Comparison of ENCODE assay signal across 8 cellular contexts in the genomic region with DNA sequence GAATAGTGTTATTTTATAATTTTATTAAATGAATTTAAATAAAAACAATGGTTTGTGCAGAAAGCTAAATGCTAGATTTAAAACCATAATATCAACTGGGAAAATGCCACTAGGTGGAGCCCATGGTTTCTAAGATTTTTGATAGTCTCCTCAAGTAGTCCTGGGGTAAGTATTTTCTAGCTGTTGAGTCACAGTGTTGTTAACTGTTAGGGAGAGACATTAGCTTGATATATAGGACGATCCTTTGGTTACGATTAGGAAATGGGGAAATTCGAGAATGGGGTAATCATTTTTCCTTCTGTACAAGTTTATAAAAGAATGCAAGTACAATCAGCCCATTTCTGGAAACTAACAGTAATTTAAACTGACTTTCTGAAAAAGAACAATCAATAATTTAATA.
DNase-seq lines count a peak whose midpoint lies in the region; ATAC-seq, FAIRE-seq and TF ChIP-seq lines count a peak whose summit lies in the region.

No MANE protein-coding gene starts in this region.

- no peak overlapping the region for H3K27ac Mint-ChIP-seq in WTC11
- no peak overlapping the region for H3K27ac Mint-ChIP-seq in T-helper 2 cell treated with Interferon-gamma antibody and Interleukin-4, amounts not matched to agents 5 μg/mL and 100 μg/mL, for 36 hours

- no peak overlapping the region for H3K4me3 Mint-ChIP-seq in WTC11
- no peak overlapping the region for H3K4me3 Mint-ChIP-seq in T-helper 2 cell treated with Interferon-gamma antibody and Interleukin-4, amounts not matched to agents 5 μg/mL and 100 μg/mL, for 36 hours

- no peak overlapping the region for H2AFZ ChIP-seq in smooth muscle cell (ENCODE audit: low read depth)

- 3% methylated on average over 3 of the region's 3 CpGs for whole genome bisulfite sequencing in right cardiac atrium
- WGBS in smooth muscle cell (ENCODE audit: low lambda C conversion rate), result 3% methylated on average over 3 of the region's 3 CpGs

- H3K4me3 ChIP-seq in A673 (ENCODE audit: low read depth, low read length, poor library complexity, severe bottlenecking) (no peak overlapping the region), right cardiac atrium (ENCODE audit: low read length) (no peak overlapping the region), smooth muscle cell (peak overlapping the region; percentile 31)

- H3K4me2 ChIP-seq in smooth muscle cell, result peak overlapping the region; percentile 73

- H3K9ac ChIP-seq in smooth muscle cell (ENCODE audit: low read depth), result no peak overlapping the region

- ATAC-seq in WTC11 (peak; percentile 97), right cardiac atrium (peak; percentile 62 to 75), GM18502 (IDR thresholded peaks at IDR 0.05; ENCODE audit: poor library complexity, unreplicated experiment) (no peak)

- H3K27me3 ChIP-seq in A673 (replicated peaks; ENCODE audit: insufficient read depth, low read depth, low read length, poor library complexity), result no peaks in the 10 kb centered on the region
- H3K27me3 ChIP-seq in right cardiac atrium (ENCODE audit: control insufficient read depth, insufficient read depth), result no peaks in the 10 kb centered on the region
- H3K27me3 ChIP-seq in smooth muscle cell (ENCODE audit: low read depth), result no peaks in the 10 kb centered on the region

- no TSS peak for BruUV-seq in A673 (replicated peaks; lab: Mats Ljungman, UMichigan)

- POLR2A ChIA-PET in A673 (lab: Charles Lee; ENCODE audit: low non-redundant PET), result no interaction called here
- POLR2A ChIA-PET in WTC11 (lab: Charles Lee), result interaction anchor here (1.0 kb wide), 1 partner anchor 379 kb away, joined by 3 read pairs; the partner anchor contains the start of gene ANKRD50

- no peaks in the 10 kb centered on the region for H4K20me1 ChIP-seq in smooth muscle cell (ENCODE audit: low read depth)

- H3K4me1 Mint-ChIP-seq in WTC11, result peaks cover 5% of the 10 kb centered on the region; the same call in 1 of the 2 replicates
- H3K4me1 Mint-ChIP-seq in T-helper 2 cell treated with Interferon-gamma antibody and Interleukin-4, amounts not matched to agents 5 μg/mL and 100 μg/mL, for 36 hours (ENCODE audit: low read depth), result no peaks in the 10 kb centered on the region

- no peaks in the 10 kb centered on the region for H3K27me3 Mint-ChIP-seq in WTC11 (ENCODE audit: low read depth)
- no peaks in the 10 kb centered on the region for H3K27me3 Mint-ChIP-seq in T-helper 2 cell treated with Interferon-gamma antibody and Interleukin-4, amounts not matched to agents 5 μg/mL and 100 μg/mL, for 36 hours (ENCODE audit: low read depth)

- H3K79me2 ChIP-seq in smooth muscle cell (ENCODE audit: low read depth), result no peaks in the 10 kb centered on the region

- H3K36me3 Mint-ChIP-seq in WTC11, result no peaks in the 10 kb centered on the region
- H3K36me3 Mint-ChIP-seq in T-helper 2 cell treated with Interferon-gamma antibody and Interleukin-4, amounts not matched to agents 5 μg/mL and 100 μg/mL, for 36 hours (ENCODE audit: low read depth), result no peaks in the 10 kb centered on the region

- H3K4me1 ChIP-seq in A673 (ENCODE audit: insufficient read depth, low read length, poor library complexity, severe bottlenecking) (peaks cover 4% of the 10 kb centered on the region), right cardiac atrium (ENCODE audit: control insufficient read depth, insufficient read depth, low read length) (no peaks in the 10 kb centered on the region), smooth muscle cell (ENCODE audit: low read depth) (peaks cover 4% of the 10 kb centered on the region)

- intact Hi-C loops in A673 (cut with micrococcal nuclease; ENCODE audit: unreplicated experiment) (loop anchor here (1.0 to 2.0 kb wide), 3 partner anchors 377 to 949 kb away; no protein-coding TSS in a partner anchor), right cardiac atrium (cut with DNase I) (loop anchor here (5.0 to 10.0 kb wide), 4 partner anchors 908 to 951 kb away; no protein-coding TSS in a partner anchor)

- H3K36me3 ChIP-seq in A673 (ENCODE audit: insufficient read depth, low read length, poor library complexity, severe bottlenecking) (no peaks in the 10 kb centered on the region), smooth muscle cell (ENCODE audit: low read depth) (no peaks in the 10 kb centered on the region)

- no peak for TF ChIP-seq POLR2A in GM12892 (IDR thresholded peaks at IDR 0.05; ENCODE audit: low read depth, low read length)

- no peaks in the 10 kb centered on the region for H3K9me3 Mint-ChIP-seq in WTC11
- H3K9me3 Mint-ChIP-seq in T-helper 2 cell treated with Interferon-gamma antibody and Interleukin-4, amounts not matched to agents 5 μg/mL and 100 μg/mL, for 36 hours, result no peaks in the 10 kb centered on the region

- H3K27ac ChIP-seq in A673 (ENCODE audit: low read depth, low read length, poor library complexity, severe bottlenecking) (no peak overlapping the region), right cardiac atrium (ENCODE audit: low read length) (no peak overlapping the region), smooth muscle cell (ENCODE audit: low read depth) (no peak overlapping the region)

- CTCF ChIA-PET in A673 (lab: Charles Lee) (interaction anchor here (0.6 to 2.1 kb wide), 2 partner anchors 912 to 949 kb away, joined by 3 to 13 read pairs; no protein-coding TSS in a partner anchor), WTC11 (lab: Charles Lee) (interaction anchor here (0.6 to 2.2 kb wide), 19 partner anchors 10 to 949 kb away, joined by 3 to 17 read pairs (median 4); partner anchors contain the start of gene ANKRD50)

- TF ChIP-seq CTCF in A673 (conservative IDR thresholded peaks at IDR 0.05; ENCODE audit: low read depth, low read length) (peak; percentile 68), WTC11 (IDR thresholded peaks at IDR 0.05) (no peak), smooth muscle cell (IDR thresholded peaks at IDR 0.05; ENCODE audit: borderline replicate concordance, insufficient read depth, poor library complexity, severe bottlenecking) (peak; percentile 72)

- peak; percentile 68 for FAIRE-seq in GM12892 (lab: Jason Lieb, UNC)

- H3K9me3 ChIP-seq in A673 (ENCODE audit: low read depth, low read length, poor library complexity, severe bottlenecking), result no peaks in the 10 kb centered on the region
- no peaks in the 10 kb centered on the region for H3K9me3 ChIP-seq in right cardiac atrium (ENCODE audit: control insufficient read depth, low read length)
- H3K9me3 ChIP-seq in smooth muscle cell (replicated peaks; ENCODE audit: low read depth), result no peaks in the 10 kb centered on the region

- DNase-seq in A673 (ENCODE audit: low spot score) (peak; percentile 87), GM12892 (ENCODE audit: insufficient read length) (no peak), MV-4-11 (lab: John Stamatoyannopoulos, UW) (peak; percentile 22), WTC11 (ENCODE audit: low spot score) (no peak), right cardiac atrium (no peak), smooth muscle cell (lab: John Stamatoyannopoulos, UW; ENCODE audit: unreplicated experiment) (no peak)
- DNase-seq in T-helper 2 cell treated with Interferon-gamma antibody and Interleukin-4, amounts not matched to agents 5 μg/mL and 100 μg/mL, for 36 hours (ENCODE audit: low spot score), result no peak

- H3F3A ChIP-seq in smooth muscle cell (ENCODE audit: low read depth), result no peaks in the 10 kb centered on the region

TF ChIP-seq in WTC11, 78 proteins besides CTCF, POLR2A, EP300 and RAD21 (continues in another document):
- no peak for TF ChIP-seq TCF7 (CRISPR knock-in tag; IDR thresholded peaks at IDR 0.05; ENCODE audit: low read depth)
- no peak for TF ChIP-seq NR2C2 (CRISPR knock-in tag; IDR thresholded peaks at IDR 0.05)
- no peak for TF ChIP-seq MXD4 (CRISPR knock-in tag; IDR thresholded peaks at IDR 0.05; ENCODE audit: borderline replicate concordance)
- no peak for TF ChIP-seq USF1 (CRISPR knock-in tag; IDR thresholded peaks at IDR 0.05)
- no peak for TF ChIP-seq OVOL2 (CRISPR knock-in tag; IDR thresholded peaks at IDR 0.05; ENCODE audit: borderline replicate concordance)
- TF ChIP-seq ZNF317 (CRISPR knock-in tag; IDR thresholded peaks at IDR 0.05; ENCODE audit: borderline replicate concordance, low read depth), result no peak
- no peak for TF ChIP-seq TEAD4 (CRISPR knock-in tag; IDR thresholded peaks at IDR 0.05)
- no peak for TF ChIP-seq ZNF425 (CRISPR knock-in tag; conservative IDR thresholded peaks at IDR 0.05)
- TF ChIP-seq SMAD3 (CRISPR knock-in tag; IDR thresholded peaks at IDR 0.05; ENCODE audit: borderline replicate concordance), result no peak

Comparison
In these comparisons a context has a peak if more than half of its experiments do, and no peak if none do; other contexts are left out.
1. DNase-seq: peak in A673 (single experiment) and MV-4-11 (single experiment); none in GM12892 (single experiment), WTC11 (single experiment), right cardiac atrium (0 of 3), smooth muscle cell (single experiment) and T-helper 2 cell treated with Interferon-gamma antibody and Interleukin-4, amounts not matched to agents 5 μg/mL and 100 μg/mL, for 36 hours (single experiment).